Comparison of ENCODE assay signal across 8 cellular contexts in the genomic region with DNA sequence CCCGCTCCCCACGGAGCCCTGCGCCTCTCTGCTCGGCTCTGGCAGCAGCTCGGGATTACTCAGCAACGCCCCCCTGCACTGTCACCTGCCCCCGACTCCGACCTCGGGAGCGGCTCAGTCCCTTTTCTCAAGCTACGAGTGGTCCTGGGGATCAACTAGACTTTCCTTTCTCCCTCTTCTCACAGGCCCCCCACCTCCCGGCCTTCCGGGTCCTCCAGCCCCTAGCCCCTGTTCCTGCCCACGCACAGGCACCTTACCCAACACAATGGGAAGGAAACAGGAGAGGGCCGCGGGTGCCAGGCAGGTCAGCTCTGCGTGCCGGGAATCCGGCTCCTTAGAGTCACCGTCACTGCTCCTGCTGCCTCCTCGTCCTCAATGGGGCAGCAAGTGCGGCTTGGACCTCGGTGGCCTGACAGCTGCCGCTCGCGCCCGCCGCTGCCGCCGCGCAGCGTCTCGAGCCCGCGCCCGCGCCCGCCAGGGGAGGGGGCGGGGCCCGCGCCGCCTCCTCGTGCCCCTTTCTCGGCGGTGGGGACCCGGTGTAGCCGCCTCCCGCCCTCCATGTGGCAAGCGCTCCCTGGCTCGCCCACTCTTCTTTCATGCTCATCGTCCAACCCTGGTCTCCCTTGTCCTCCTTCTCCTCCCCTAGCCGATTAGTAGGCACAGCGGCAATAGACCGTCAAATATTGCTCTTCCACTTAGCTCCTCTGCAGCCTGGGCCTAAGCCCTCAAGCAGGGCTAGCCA. TPM values are rescaled to one million over a fixed set of nuclear protein-coding genes. Genes with fewer than 3 reads are reported as not detected.
DNase-seq lines count a peak whose midpoint lies in the region; ATAC-seq and TF ChIP-seq lines count a peak whose summit lies in the region.

RAB9B (minus strand) TSS at position 455 of the 742 bp plus-strand sequence. CDS start 6,473 bp downstream, outside the sequence.

- H3K36me3 ChIP-seq in MM.1S (replicated peaks; ENCODE audit: insufficient read depth, low read length) (no peaks in the 10 kb centered on the region), kidney epithelial cell (ENCODE audit: control insufficient read depth, insufficient read depth, low read length) (no peaks in the 10 kb centered on the region)

- H3K9me3 Mint-ChIP-seq in WTC11 = no peaks in the 10 kb centered on the region
- H3K9me3 Mint-ChIP-seq in central memory CD8-positive, alpha-beta T cell = no peaks in the 10 kb centered on the region

- no peaks in the 10 kb centered on the region for H3K9me3 ChIP-seq in MM.1S (replicated peaks; ENCODE audit: insufficient read depth, low read length)

- peak; percentile 96 for ATAC-seq in WTC11
- peak; percentile 56 for ATAC-seq in central memory CD8-positive, alpha-beta T cell (replicated peaks; ENCODE audit: extremely low read depth, poor library complexity, severe bottlenecking)

- peak; percentile 60 for DNase-seq in ELR (ENCODE audit: low read depth)
- peak; percentile 36 for DNase-seq in H4 (ENCODE audit: low spot score)
- peak; percentile 73 for DNase-seq in MM.1S
- peak; percentile 75 for DNase-seq in WTC11 (ENCODE audit: low spot score)
- DNase-seq in central memory CD8-positive, alpha-beta T cell (ENCODE audit: low spot score in 2 of 2) = peak in 1 of 2 donors; percentile 14
- DNase-seq in kidney epithelial cell (ENCODE audit: low read depth) = no peak
- peak; percentile 13 for DNase-seq in stimulated activated CD4-positive, alpha-beta T cell treated with anti-CD3 and anti-CD28 coated beads, Interleukin-12 subunit alpha, Interleukin-12 subunit beta, amount 100 ng/mL, for 4 hours
- DNase-seq in HT-29 (ENCODE audit: low spot score) = no peak

- H3K4me3 ChIP-seq in MM.1S (ENCODE audit: low read length) (peak within 1 kb of the TSS; percentile 69), kidney epithelial cell (ENCODE audit: low read depth, low read length) (peak within 1 kb of the TSS; percentile 57)

- H3K9ac ChIP-seq in MM.1S (ENCODE audit: low read length) = peak within 1 kb of the TSS; percentile 38; the same call in 1 of the 2 replicates

- no peak within 1 kb of the TSS for H3K27ac Mint-ChIP-seq in WTC11
- H3K27ac Mint-ChIP-seq in central memory CD8-positive, alpha-beta T cell (ENCODE audit: low read depth) = peak within 1 kb of the TSS; percentile 74

- no peaks in the 10 kb centered on the region for H3K79me2 ChIP-seq in MM.1S (ENCODE audit: low read length)

- no peaks in the 10 kb centered on the region for H3K36me3 Mint-ChIP-seq in WTC11
- H3K36me3 Mint-ChIP-seq in central memory CD8-positive, alpha-beta T cell (ENCODE audit: insufficient read depth) = peaks cover 3% of the 10 kb centered on the region

- H3K27ac ChIP-seq in MM.1S (ENCODE audit: low read length) = no peak within 1 kb of the TSS

- no peaks in the 10 kb centered on the region for H3F3A ChIP-seq in MM.1S (ENCODE audit: insufficient read depth, low read length)

- H3K4me3 Mint-ChIP-seq in WTC11 = peak within 1 kb of the TSS; percentile 76
- peak within 1 kb of the TSS; percentile 80 for H3K4me3 Mint-ChIP-seq in central memory CD8-positive, alpha-beta T cell

- peak within 1 kb of the TSS; percentile 65 for H3K4me2 ChIP-seq in MM.1S (ENCODE audit: low read depth, low read length)

- no peaks in the 10 kb centered on the region for H3K9me2 ChIP-seq in MM.1S (replicated peaks; ENCODE audit: insufficient read depth, low read length)

- CTCF ChIA-PET in WTC11 (lab: Charles Lee) = interaction anchor here (1.1 to 2.1 kb wide), 4 partner anchors 13 to 299 kb away, joined by 4 to 20 read pairs (median 6); no protein-coding TSS in a partner anchor

- H3K27me3 ChIP-seq in MM.1S (replicated peaks; ENCODE audit: insufficient read depth, low read length) = no peaks in the 10 kb centered on the region
- H3K27me3 ChIP-seq in kidney epithelial cell (ENCODE audit: control insufficient read depth, insufficient read depth, low read length) = peaks cover 3% of the 10 kb centered on the region

- H3K4me1 Mint-ChIP-seq in WTC11 = peaks cover 6% of the 10 kb centered on the region
- peaks cover 7% of the 10 kb centered on the region for H3K4me1 Mint-ChIP-seq in central memory CD8-positive, alpha-beta T cell

- H4K20me1 ChIP-seq in MM.1S (ENCODE audit: insufficient read depth, low read length) = no peaks in the 10 kb centered on the region

- H3K4me1 ChIP-seq in MM.1S (ENCODE audit: low read length) = no peaks in the 10 kb centered on the region

- TF ChIP-seq CTCF in MM.1S (IDR thresholded peaks at IDR 0.05; ENCODE audit: low read length) = no peak
- no peak for TF ChIP-seq CTCF in WTC11 (IDR thresholded peaks at IDR 0.05)
- TF ChIP-seq CTCF in kidney epithelial cell (IDR thresholded peaks at IDR 0.05; ENCODE audit: insufficient read depth, low read length, poor library complexity, severe bottlenecking) = no peak

- POLR2A ChIA-PET in WTC11 (lab: Charles Lee) = interaction anchor here (0.6 to 1.1 kb wide), 2 partner anchors 236 to 329 kb away, joined by 3 to 4 read pairs; no protein-coding TSS in a partner anchor

- H3K27me3 Mint-ChIP-seq in WTC11 (ENCODE audit: low read depth) = peaks cover 72% of the 10 kb centered on the region
- peaks cover 28% of the 10 kb centered on the region for H3K27me3 Mint-ChIP-seq in central memory CD8-positive, alpha-beta T cell

- peak within 1 kb of the TSS; percentile 93 for H2AFZ ChIP-seq in MM.1S (ENCODE audit: low read length)

TF ChIP-seq in WTC11, 78 proteins besides CTCF, POLR2A, EP300 and RAD21:
- 0 out of 2 replicates have a peak, but pooled peaks have one; percentile 22 for TF ChIP-seq FOXP1 (CRISPR knock-in tag; IDR thresholded peaks at IDR 0.05; ENCODE audit: borderline replicate concordance)
- no peak for TF ChIP-seq TCF7 (CRISPR knock-in tag; IDR thresholded peaks at IDR 0.05; ENCODE audit: low read depth)
- TF ChIP-seq, protein P1, sequence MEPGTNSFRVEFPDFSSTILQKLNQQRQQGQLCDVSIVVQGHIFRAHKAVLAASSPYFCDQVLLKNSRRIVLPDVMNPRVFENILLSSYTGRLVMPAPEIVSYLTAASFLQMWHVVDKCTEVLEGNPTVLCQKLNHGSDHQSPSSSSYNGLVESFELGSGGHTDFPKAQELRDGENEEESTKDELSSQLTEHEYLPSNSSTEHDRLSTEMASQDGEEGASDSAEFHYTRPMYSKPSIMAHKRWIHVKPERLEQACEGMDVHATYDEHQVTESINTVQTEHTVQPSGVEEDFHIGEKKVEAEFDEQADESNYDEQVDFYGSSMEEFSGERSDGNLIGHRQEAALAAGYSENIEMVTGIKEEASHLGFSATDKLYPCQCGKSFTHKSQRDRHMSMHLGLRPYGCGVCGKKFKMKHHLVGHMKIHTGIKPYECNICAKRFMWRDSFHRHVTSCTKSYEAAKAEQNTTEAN (CRISPR knock-in tag; IDR thresholded peaks at IDR 0.05) = no peak
- no peak for TF ChIP-seq ZNF138 (CRISPR knock-in tag; conservative IDR thresholded peaks at IDR 0.05)
- TF ChIP-seq SP1 (CRISPR knock-in tag; conservative IDR thresholded peaks at IDR 0.05) = 0 out of 2 replicates have a peak, but pooled peaks have one; percentile 20
- TF ChIP-seq, protein P2, sequence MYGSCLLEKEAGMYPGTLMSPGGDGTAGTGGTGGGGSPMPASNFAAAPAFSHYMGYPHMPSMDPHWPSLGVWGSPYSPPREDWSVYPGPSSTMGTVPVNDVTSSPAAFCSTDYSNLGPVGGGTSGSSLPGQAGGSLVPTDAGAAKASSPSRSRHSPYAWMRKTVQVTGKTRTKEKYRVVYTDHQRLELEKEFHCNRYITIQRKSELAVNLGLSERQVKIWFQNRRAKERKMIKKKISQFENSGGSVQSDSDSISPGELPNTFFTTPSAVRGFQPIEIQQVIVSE (CRISPR knock-in tag; IDR thresholded peaks at IDR 0.05; ENCODE audit: borderline replicate concordance) = no peak
- TF ChIP-seq, protein P3, sequence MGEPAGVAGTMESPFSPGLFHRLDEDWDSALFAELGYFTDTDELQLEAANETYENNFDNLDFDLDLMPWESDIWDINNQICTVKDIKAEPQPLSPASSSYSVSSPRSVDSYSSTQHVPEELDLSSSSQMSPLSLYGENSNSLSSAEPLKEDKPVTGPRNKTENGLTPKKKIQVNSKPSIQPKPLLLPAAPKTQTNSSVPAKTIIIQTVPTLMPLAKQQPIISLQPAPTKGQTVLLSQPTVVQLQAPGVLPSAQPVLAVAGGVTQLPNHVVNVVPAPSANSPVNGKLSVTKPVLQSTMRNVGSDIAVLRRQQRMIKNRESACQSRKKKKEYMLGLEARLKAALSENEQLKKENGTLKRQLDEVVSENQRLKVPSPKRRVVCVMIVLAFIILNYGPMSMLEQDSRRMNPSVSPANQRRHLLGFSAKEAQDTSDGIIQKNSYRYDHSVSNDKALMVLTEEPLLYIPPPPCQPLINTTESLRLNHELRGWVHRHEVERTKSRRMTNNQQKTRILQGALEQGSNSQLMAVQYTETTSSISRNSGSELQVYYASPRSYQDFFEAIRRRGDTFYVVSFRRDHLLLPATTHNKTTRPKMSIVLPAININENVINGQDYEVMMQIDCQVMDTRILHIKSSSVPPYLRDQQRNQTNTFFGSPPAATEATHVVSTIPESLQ (CRISPR knock-in tag; IDR thresholded peaks at IDR 0.05) = no peak

RNA-seq across cellular contexts. Expression of gene RAB9B, which starts in this region (rescaled TPM):
- total RNA-seq in H4 (2014; rRNA removed; shearing (Covaris generic)) = 0.74 and 0.94 TPM in 2 replicates
- total RNA-seq in WTC11 (2021) = 0.22 to 0.44 TPM (median 0.25 TPM) in 3 replicates
- total RNA-seq in kidney epithelial cell = 0.33 and 0.34 TPM in 2 replicates
- total RNA-seq in HT-29 (2014; rRNA removed; shearing (Covaris generic)) = not detected in 2 replicates

Comparison
In these comparisons a context has a peak if more than half of its experiments do, and no peak if none do; other contexts are left out.
1. Peak in DNase-seq in H4; RNA of the gene not detected or under 1 TPM.
2. Peak in DNase-seq and ATAC-seq in WTC11; RNA of the gene not detected or under 1 TPM.
3. DNase-seq: peak in ELR (single experiment), MM.1S (single experiment) and stimulated activated CD4-positive, alpha-beta T cell treated with anti-CD3 and anti-CD28 coated beads, Interleukin-12 subunit alpha, Interleukin-12 subunit beta, amount 100 ng/mL, for 4 hours (single experiment); none in kidney epithelial cell (single experiment) and HT-29 (single experiment).